Comparison of ENCODE assay signal across 1 cellular context in genomic region chr19:8352845-8353244, GRCh38.
TF ChIP-seq lines count a peak whose summit lies in the region.

No MANE protein-coding gene starts in this region.

TF ChIP-seq in HepG2, 621 proteins besides CTCF, POLR2A, EP300 and RAD21:
- TF ChIP-seq ZNF770 (CRISPR knock-in tag; IDR thresholded peaks at IDR 0.05): 0 out of 2 replicates have a peak, but pooled peaks have one; percentile 17
